Comparison of ENCODE assay signal across 8 cellular contexts in genomic region chr2:230864605-230865323, GRCh38. TPM values are rescaled to one million over a fixed set of nuclear protein-coding genes. Genes with fewer than 3 reads are reported as not detected.
DNase-seq lines count a peak whose midpoint lies in the region; ATAC-seq and TF ChIP-seq lines count a peak whose summit lies in the region.

Gene ITM2C, plus strand, starts transcription at chr2:230864942. Its CDS starts 84 bp downstream, at chr2:230865026.

- CTCF ChIA-PET in CD8-positive, alpha-beta memory T cell (lab: Charles Lee) = interaction anchor here (1.0 to 3.6 kb wide), 7 partner anchors 12 to 125 kb away, joined by 3 to 44 read pairs (median 7); no protein-coding TSS in a partner anchor

- H3K9me3 ChIP-seq in CD8-positive, alpha-beta memory T cell (ENCODE audit: low read length) = no peaks in the 10 kb centered on the region
- H3K9me3 ChIP-seq in neuronal stem cell (replicated peaks in 1 of 2; ENCODE audit: control insufficient read depth in 2 of 2, insufficient read depth in 1 of 2, low read depth in 1 of 2, low read length in 2 of 2) = no peaks in the 10 kb centered on the region

- H3K27ac Mint-ChIP-seq in CD8-positive, alpha-beta memory T cell = peak within 1 kb of the TSS; percentile 81 to 98 (median 88)

- peak within 1 kb of the TSS; percentile 22 for H4K91ac ChIP-seq in neuronal stem cell (ENCODE audit: low read depth, low read length, poor library complexity)

- H3K4me1 Mint-ChIP-seq in CD8-positive, alpha-beta memory T cell = peaks cover 40 to 79% (median 49%) of the 10 kb centered on the region in 3 donors

- peaks cover 11% of the 10 kb centered on the region for H3K79me1 ChIP-seq in neuronal stem cell (ENCODE audit: low read depth, low read length)

- no CpG with 5 or more reads among the region's 77 CpGs for WGBS in neuronal stem cell (ENCODE audit: extremely low coverage in 2 of 2, insufficient read length in 2 of 2, insufficient replicate concordance in 1 of 2), 2 donors

- H2BK120ac ChIP-seq in neuronal stem cell (ENCODE audit: low read depth, low read length) = peak within 1 kb of the TSS; percentile 64

- peak within 1 kb of the TSS; percentile 75 for H2AFZ ChIP-seq in neuronal stem cell (ENCODE audit: low read length)

- H3K36me3 Mint-ChIP-seq in CD8-positive, alpha-beta memory T cell = peaks cover 0 to 2% (median 0%) of the 10 kb centered on the region in 3 donors

- no peaks in the 10 kb centered on the region for H3K27me3 ChIP-seq in CD8-positive, alpha-beta memory T cell (ENCODE audit: insufficient read depth, low read length, poor library complexity, severe bottlenecking)
- H3K27me3 ChIP-seq in neuronal stem cell (ENCODE audit: control insufficient read depth in 3 of 3, insufficient read depth in 3 of 3, low read depth in 1 of 3, low read length in 3 of 3) = peaks cover 0 to 20% (median 0%) of the 10 kb centered on the region in 3 experiments

- H4K8ac ChIP-seq in neuronal stem cell (ENCODE audit: low read depth, low read length) = peak within 1 kb of the TSS; percentile 52

- H3K4me3 ChIP-seq in CD8-positive, alpha-beta memory T cell (ENCODE audit: low read length) = peak within 1 kb of the TSS; percentile 65
- H3K4me3 ChIP-seq in foreskin fibroblast (ENCODE audit: low read depth in 1 of 2, low read length in 2 of 2) (peak within 1 kb of the TSS; percentile 84 to 92), neuronal stem cell (ENCODE audit: low read length in 2 of 2) (peak within 1 kb of the TSS; percentile 93 to 97)

- H3K18ac ChIP-seq in neuronal stem cell (ENCODE audit: low read length) = peak within 1 kb of the TSS; percentile 99

- peak; percentile 22 for TF ChIP-seq CTCF in foreskin fibroblast (IDR thresholded peaks at IDR 0.05; ENCODE audit: low read depth, low read length)

- H3K9me3 Mint-ChIP-seq in CD8-positive, alpha-beta memory T cell = no peaks in the 10 kb centered on the region

- H3K36me3 ChIP-seq in CD8-positive, alpha-beta memory T cell (ENCODE audit: insufficient read depth, low read length) = no peaks in the 10 kb centered on the region
- H3K36me3 ChIP-seq in neuronal stem cell (replicated peaks in 1 of 2; ENCODE audit: control insufficient read depth in 2 of 2, insufficient read depth in 2 of 2, low read length in 2 of 2) = peaks cover 0 to 13% of the 10 kb centered on the region in 2 donors

- peak within 1 kb of the TSS; percentile 91 for H2BK5ac ChIP-seq in neuronal stem cell (ENCODE audit: low read length)

- peak; percentile 63 for ATAC-seq in GM19395 (IDR thresholded peaks at IDR 0.05; ENCODE audit: unreplicated experiment)
- ATAC-seq in HG03558 (IDR thresholded peaks at IDR 0.05; ENCODE audit: extremely low read depth, unreplicated experiment) = peak; percentile 56

- H3K4me3 Mint-ChIP-seq in CD8-positive, alpha-beta memory T cell = peak within 1 kb of the TSS; percentile 91 to 95 (median 94)

- POLR2A ChIA-PET in CD8-positive, alpha-beta memory T cell (lab: Charles Lee) = interaction anchor here (0.6 to 2.1 kb wide), 3 partner anchors 10 to 14 kb away, joined by 3 to 8 read pairs (median 4); no protein-coding TSS in a partner anchor

- H3K23ac ChIP-seq in neuronal stem cell (ENCODE audit: low read depth, low read length, poor library complexity) = peak within 1 kb of the TSS; percentile 96

- peak within 1 kb of the TSS; percentile 98 for H2BK15ac ChIP-seq in neuronal stem cell (ENCODE audit: low read length)

- H3K4me1 ChIP-seq in CD8-positive, alpha-beta memory T cell (ENCODE audit: insufficient read depth, low read length) = peaks cover 41% of the 10 kb centered on the region
- peaks cover 35% of the 10 kb centered on the region in 2 donors for H3K4me1 ChIP-seq in neuronal stem cell (ENCODE audit: control insufficient read depth in 2 of 2, insufficient read depth in 1 of 2, low read depth in 1 of 2, low read length in 2 of 2)

- peak within 1 kb of the TSS; percentile 86 for H2AK5ac ChIP-seq in neuronal stem cell (ENCODE audit: low read depth, low read length)

- DNase-seq in CD8-positive, alpha-beta memory T cell = peak; percentile 63 to 82 (median 72)
- DNase-seq in RKO (ENCODE audit: low spot score) (peak; percentile 88), activated gamma-delta T cell (lab: John Stamatoyannopoulos, UW) (peak; percentile 61), foreskin fibroblast (peak; percentile 50 to 85), neuronal stem cell (ENCODE audit: low spot score) (no peak)

- H3K4ac ChIP-seq in neuronal stem cell (ENCODE audit: low read length) = no peak within 1 kb of the TSS

- H3K27me3 Mint-ChIP-seq in CD8-positive, alpha-beta memory T cell = peaks cover 3 to 6% of the 10 kb centered on the region in 2 donors

- H3K14ac ChIP-seq in neuronal stem cell (ENCODE audit: low read length) = peak within 1 kb of the TSS; percentile 90

- H2BK12ac ChIP-seq in neuronal stem cell (ENCODE audit: low read length) = peak within 1 kb of the TSS; percentile 82

- H3K9ac ChIP-seq in neuronal stem cell (ENCODE audit: low read depth, low read length, poor library complexity) = peak within 1 kb of the TSS; percentile 99

- H3K4me2 ChIP-seq in neuronal stem cell (ENCODE audit: insufficient read depth, low read length, poor library complexity, severe bottlenecking) = peak within 1 kb of the TSS; percentile 83

- peak within 1 kb of the TSS; percentile 24 for H3K27ac ChIP-seq in CD8-positive, alpha-beta memory T cell (ENCODE audit: low read depth, low read length)
- H3K27ac ChIP-seq in neuronal stem cell (replicated peaks; ENCODE audit: low read length) = no peak within 1 kb of the TSS
- peak within 1 kb of the TSS; percentile 82 for H3K27ac ChIP-seq in temporal lobe (ENCODE audit: low read depth, low read length)

RNA-seq across cellular contexts. Expression of gene ITM2C, which starts in this region (rescaled TPM):
- 10 to 100 TPM; 56.1 to 58.6 TPM for total RNA-seq in CD8-positive, alpha-beta memory T cell
- 50.1 TPM for polyA plus RNA-seq in CD8-positive, alpha-beta memory T cell
- polyA plus RNA-seq in neuronal stem cell (2013, experiment 1 of 2) = 167 TPM
- 168 TPM for polyA plus RNA-seq in neuronal stem cell (2013, experiment 2 of 2)
- total RNA-seq in temporal lobe = 116 TPM
